17 cellular contexts compared by ENCODE assay signal in the genomic region with DNA sequence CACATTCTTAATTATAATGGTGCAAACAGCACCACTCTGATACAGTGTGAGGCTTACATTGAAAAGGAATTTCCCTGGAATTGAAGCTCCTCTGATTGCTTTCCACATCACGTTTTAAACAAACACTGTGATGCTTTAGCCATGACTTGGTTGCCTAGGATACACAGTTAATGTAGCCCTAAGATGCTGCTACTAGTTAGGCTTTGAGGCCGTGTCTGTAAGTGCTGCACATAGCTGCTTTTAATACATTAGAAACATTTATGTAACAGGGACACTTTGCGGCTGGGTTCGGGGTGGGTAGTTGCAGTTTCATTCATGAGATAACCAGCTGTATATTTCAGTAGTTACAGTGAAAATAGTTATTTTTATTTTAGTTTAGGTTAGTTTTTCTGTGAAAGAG.
A peak's percentile ranks its signal among the peaks of the same experiment; 100 is the strongest.
DNase-seq lines count a peak whose midpoint lies in the region; FAIRE-seq and TF ChIP-seq lines count a peak whose summit lies in the region.
"Had no signal": no experiment of that assay in that cellular context is flagged by ENCODE, and none has a peak within 500 bp of the region (broad histone marks: within the 10 kb centered on the region; RNA-seq: fewer than 3 reads in every experiment).

No MANE protein-coding gene starts in this region.

- DNase-seq in NCI-H1436 (lab: John Stamatoyannopoulos, UW) (peak; percentile 64), NCI-H1436 treated with DMSO at 0.1 percent for 48 hours (lab: John Stamatoyannopoulos, UW) (no peak), NCI-H2227 (lab: John Stamatoyannopoulos, UW; ENCODE audit: unreplicated experiment) (peak; percentile 55), endothelial cell of umbilical vein (ENCODE audit: low read depth, low spot score) (peak; percentile 33), pons (ENCODE audit: low spot score) (peak; percentile 29), RCC 7860 (ENCODE audit: low spot score) (no peak), coronary artery (ENCODE audit: low spot score) (no peak), suprapubic skin (ENCODE audit: low spot score in 2 of 2) (no peak)
- DNase-seq: activated CD4-positive, alpha-beta memory T cell treated with anti-CD3 and anti-CD28 coated beads for 36 hours; CD4-positive, alpha-beta memory T cell; EL; NCI-H510A treated with DMSO at 0.1 percent for 48 hours; pancreas; stimulated activated naive CD4-positive, alpha-beta T cell treated with Interleukin-2 at 50 U/mL for 16 hours had no signal

- TF ChIP-seq EP300 in suprapubic skin (IDR thresholded peaks at IDR 0.05): no peak

- H3K9me3 ChIP-seq in endothelial cell of umbilical vein (replicated peaks; ENCODE audit: control insufficient read depth, insufficient read depth, low read length) (no peaks in the 10 kb centered on the region), suprapubic skin (no peaks in the 10 kb centered on the region)
- H3K9me3 ChIP-seq: pancreas had no signal

- H3K36me3 ChIP-seq in endothelial cell of umbilical vein (ENCODE audit: control insufficient read depth in 2 of 2, extremely low read depth in 1 of 2, insufficient read depth in 2 of 2, low read length in 2 of 2) (no peaks in the 10 kb centered on the region), suprapubic skin (no peaks in the 10 kb centered on the region)
- H3K36me3 ChIP-seq: pancreas had no signal

- WGBS in suprapubic skin: 73% methylated on average over 4 of the region's 4 CpGs

- H4K20me1 ChIP-seq in endothelial cell of umbilical vein (replicated peaks; ENCODE audit: control insufficient read depth, extremely low read depth, insufficient read depth, low read length): no peaks in the 10 kb centered on the region

- no peak overlapping the region for H3K9ac ChIP-seq in endothelial cell of umbilical vein (replicated peaks; ENCODE audit: extremely low read depth, insufficient read depth, low read length)

- POLR2A ChIA-PET in endothelial cell of umbilical vein (lab: Charles Lee): no interaction called here

- peak overlapping the region; percentile 6 for H3K27ac ChIP-seq in endothelial cell of umbilical vein (ENCODE audit: insufficient read depth, low read depth, low read length)
- H3K27ac ChIP-seq in coronary artery: no peak overlapping the region
- no peak overlapping the region for H3K27ac ChIP-seq in suprapubic skin
- H3K27ac ChIP-seq: hepatocyte, pancreas had no signal

- dilution Hi-C loops in endothelial cell of umbilical vein (cut with MboI; ENCODE audit: extremely low pct_ligation_motif_present, low sequenced_read_pairs): no loop called here

- H3K9me1 ChIP-seq in endothelial cell of umbilical vein (replicated peaks; ENCODE audit: control insufficient read depth, extremely low read depth, insufficient read depth, low read length): no peaks in the 10 kb centered on the region

- no peak overlapping the region for H3K4me2 ChIP-seq in endothelial cell of umbilical vein (ENCODE audit: insufficient read depth, low read length)
- H3K4me2 ChIP-seq: hepatocyte, smooth muscle cell had no signal

- no peak overlapping the region for H3K4me3 ChIP-seq in endothelial cell of umbilical vein (replicated peaks in 1 of 3; ENCODE audit: insufficient read depth in 1 of 3, low read depth in 1 of 3, low read length in 3 of 3)
- H3K4me3 ChIP-seq in coronary artery: no peak overlapping the region
- H3K4me3 ChIP-seq in suprapubic skin: no peak overlapping the region
- H3K4me3 ChIP-seq: GM12878, hepatocyte, pancreas, smooth muscle cell had no signal

- FAIRE-seq in endothelial cell of umbilical vein (lab: Jason Lieb, UNC) (no peak), RCC 7860 (lab: Jason Lieb, UNC) (no peak)
- FAIRE-seq: GM12878 had no signal

- TF ChIP-seq CTCF in endothelial cell of umbilical vein (IDR thresholded peaks at IDR 0.05; ENCODE audit: extremely low read depth in 1 of 2, insufficient read depth in 1 of 2, low read depth in 1 of 2, low read length in 2 of 2) (no peak), coronary artery (IDR thresholded peaks at IDR 0.05) (no peak), suprapubic skin (IDR thresholded peaks at IDR 0.05) (no peak)

- H3K27me3 ChIP-seq in endothelial cell of umbilical vein (ENCODE audit: control insufficient read depth in 2 of 2, insufficient read depth in 2 of 2, low read length in 2 of 2) (no peaks in the 10 kb centered on the region), suprapubic skin (no peaks in the 10 kb centered on the region)
- H3K27me3 ChIP-seq: hepatocyte, pancreas had no signal

- H3K4me1 ChIP-seq in endothelial cell of umbilical vein (ENCODE audit: control insufficient read depth, extremely low read depth, insufficient read depth, low read length) (peaks cover 20% of the 10 kb centered on the region), suprapubic skin (no peaks in the 10 kb centered on the region)
- H3K4me1 ChIP-seq: pancreas had no signal

- no TSS peak for BruUV-seq in endothelial cell of umbilical vein (replicated peaks; lab: Mats Ljungman, UMichigan)

- intact Hi-C loops in endothelial cell of umbilical vein (cut with micrococcal nuclease): loop anchor here (2.0 to 5.0 kb wide), 3 partner anchors 261 to 360 kb away; no protein-coding TSS in a partner anchor

- H2AFZ ChIP-seq in endothelial cell of umbilical vein (ENCODE audit: low read depth, low read length): peak overlapping the region; percentile 12
- H2AFZ ChIP-seq: hepatocyte had no signal

- no peaks in the 10 kb centered on the region for H3K79me2 ChIP-seq in endothelial cell of umbilical vein (ENCODE audit: control insufficient read depth, insufficient read depth, low read length)
- H3K79me2 ChIP-seq: hepatocyte had no signal

- CTCF ChIA-PET in endothelial cell of umbilical vein (lab: Charles Lee): interaction anchor here (0.7 to 2.2 kb wide), 19 partner anchors 9 to 388 kb away, joined by 3 to 20 read pairs (median 4); no protein-coding TSS in a partner anchor

- no peak for TF ChIP-seq POLR2A in endothelial cell of umbilical vein (IDR thresholded peaks at IDR 0.05; ENCODE audit: low read depth, low read length)
- TF ChIP-seq POLR2A in suprapubic skin (IDR thresholded peaks at IDR 0.05): no peak

TF ChIP-seq in endothelial cell of umbilical vein, 7 proteins besides CTCF, POLR2A, EP300 and RAD21:
- no peak for TF ChIP-seq MAX (IDR thresholded peaks at IDR 0.05; ENCODE audit: insufficient read depth, insufficient read length)
- TF ChIP-seq POLR2AphosphoS5 (IDR thresholded peaks at IDR 0.05; ENCODE audit: insufficient read depth, low read depth, low read length): no peak
- no peak for TF ChIP-seq EZH2 (IDR thresholded peaks at IDR 0.05; ENCODE audit: borderline replicate concordance, low read depth, low read length, severe bottlenecking)
- no peak for TF ChIP-seq GATA2 (IDR thresholded peaks at IDR 0.05; ENCODE audit: insufficient read depth, insufficient read length, low read depth, low read length)
- TF ChIP-seq FOS (IDR thresholded peaks at IDR 0.05; ENCODE audit: borderline replicate concordance, insufficient read depth, low read length): no peak
- no peak for TF ChIP-seq JUN (IDR thresholded peaks at IDR 0.05; ENCODE audit: borderline replicate concordance, insufficient read depth, insufficient read length, low read depth)

Comparison
In these comparisons a context has a peak if more than half of its experiments do, and no peak if none do; other contexts are left out.
1. DNase-seq: peak in NCI-H1436 (single experiment), NCI-H2227 (single experiment), endothelial cell of umbilical vein (single experiment) and pons (single experiment); none in NCI-H1436 treated with DMSO at 0.1 percent for 48 hours (single experiment), RCC 7860 (single experiment), coronary artery (single experiment) and suprapubic skin (0 of 2).